Comparison of ENCODE assay signal across 1 cellular context in genomic region chr17:66841328-66841727, GRCh38.
TF ChIP-seq lines count a peak whose summit lies in the region.

No MANE protein-coding gene starts in this region.

TF ChIP-seq in HCT116, 20 proteins besides CTCF, POLR2A, EP300 and RAD21 (continued from another document):
- no peak for TF ChIP-seq ATF3 (IDR thresholded peaks at IDR 0.05)
- no peak for TF ChIP-seq REST (IDR thresholded peaks at IDR 0.05; ENCODE audit: low read depth)
- TF ChIP-seq EZH2 (IDR thresholded peaks at IDR 0.05): no peak
- TF ChIP-seq POLR2AphosphoS5 (IDR thresholded peaks at IDR 0.05; ENCODE audit: low read depth, low read length): no peak
- no peak for TF ChIP-seq TCF7L2 (IDR thresholded peaks at IDR 0.05; ENCODE audit: borderline replicate concordance, extremely low read depth, insufficient read depth, insufficient read length)
TF ChIP-seq in HCT116: peak in this region for 0.
